Comparison of ENCODE assay signal across 11 cellular contexts in genomic region chr13:73168226-73168992, GRCh38.
DNase-seq lines count a peak whose midpoint lies in the region; ATAC-seq and TF ChIP-seq lines count a peak whose summit lies in the region.
"Had no signal": no experiment of that assay in that cellular context is flagged by ENCODE, and none has a peak within 500 bp of the region (broad histone marks: within the 10 kb centered on the region; RNA-seq: fewer than 3 reads in every experiment).

No MANE protein-coding gene starts in this region.

- TF ChIP-seq CTCF in HFFc6 (IDR thresholded peaks at IDR 0.05) (no peak), PC-3 (conservative IDR thresholded peaks at IDR 0.05; ENCODE audit: low read depth, low read length) (no peak), epithelial cell of esophagus (IDR thresholded peaks at IDR 0.05; ENCODE audit: insufficient read depth, low read depth, low read length, missing control alignments) (no peak), progenitor cell of endocrine pancreas (IDR thresholded peaks at IDR 0.05; ENCODE audit: unreplicated experiment) (no peak)

- peak overlapping the region; percentile 91 for H3K27ac Mint-ChIP-seq in HFFc6
- H3K27ac Mint-ChIP-seq in progenitor cell of endocrine pancreas: peak overlapping the region; percentile 73
- no peak overlapping the region for H3K27ac Mint-ChIP-seq in T-helper 17 cell
- H3K27ac Mint-ChIP-seq: activated CD4-positive, alpha-beta memory T cell treated with anti-CD3 and anti-CD28 coated beads for 36 hours; activated naive CD4-positive, alpha-beta T cell treated with anti-CD3 and anti-CD28 coated beads, Interleukin-2, amount 50 U/mL, for 24 hours; CD8-positive, alpha-beta T cell had no signal

- CTCF ChIA-PET in PC-3 (lab: Charles Lee): interaction anchor here (0.6 kb wide), 1 partner anchor 23 kb away, joined by 6 read pairs; no protein-coding TSS in a partner anchor

- H3K36me3 Mint-ChIP-seq in HFFc6 (ENCODE audit: low read depth) (no peaks in the 10 kb centered on the region), progenitor cell of endocrine pancreas (ENCODE audit: insufficient read depth) (no peaks in the 10 kb centered on the region), T-helper 17 cell (ENCODE audit: low read depth) (no peaks in the 10 kb centered on the region)
- H3K36me3 Mint-ChIP-seq: activated CD4-positive, alpha-beta memory T cell treated with anti-CD3 and anti-CD28 coated beads for 36 hours; activated naive CD4-positive, alpha-beta T cell treated with anti-CD3 and anti-CD28 coated beads, Interleukin-2, amount 50 U/mL, for 24 hours; CD8-positive, alpha-beta T cell had no signal

- H3K36me3 ChIP-seq in PC-3 (ENCODE audit: low read depth, low read length): no peaks in the 10 kb centered on the region

- no peaks in the 10 kb centered on the region for H3K9me3 Mint-ChIP-seq in HFFc6
- H3K9me3 Mint-ChIP-seq in progenitor cell of endocrine pancreas (ENCODE audit: low read depth): peaks cover 5% of the 10 kb centered on the region
- H3K9me3 Mint-ChIP-seq: activated CD4-positive, alpha-beta memory T cell treated with anti-CD3 and anti-CD28 coated beads for 36 hours; activated naive CD4-positive, alpha-beta T cell treated with anti-CD3 and anti-CD28 coated beads, Interleukin-2, amount 50 U/mL, for 24 hours; CD8-positive, alpha-beta T cell had no signal

- H3K27ac ChIP-seq in PC-3 (ENCODE audit: low read length): peak overlapping the region; percentile 100

- H2AFZ ChIP-seq in PC-3 (ENCODE audit: low read length): no peak overlapping the region

- H3K4me1 ChIP-seq in PC-3 (ENCODE audit: insufficient read depth, low read length): peaks cover 67% of the 10 kb centered on the region

- intact Hi-C loops in PC-3 (cut with micrococcal nuclease): no loop called here

- no TSS peak for BruUV-seq in PC-3 (replicated peaks; lab: Mats Ljungman, UMichigan)

- H3K9ac ChIP-seq in PC-3 (ENCODE audit: low read length): peak overlapping the region; percentile 21; the same call in 1 of the 2 replicates

- H4K20me1 ChIP-seq in PC-3 (ENCODE audit: low read length): no peaks in the 10 kb centered on the region

- peak; percentile 53 for DNase-seq in HFFc6
- DNase-seq in PC-3: peak; percentile 51
- DNase-seq in epithelial cell of esophagus (ENCODE audit: low read depth): peak; percentile 85
- no peak for DNase-seq in progenitor cell of endocrine pancreas (ENCODE audit: low spot score, unreplicated experiment)
- no peak for DNase-seq in NCI-H1694 treated with DMSO at 0.1 percent for 48 hours (lab: John Stamatoyannopoulos, UW)
- DNase-seq in T-helper 17 cell: no peak
- DNase-seq: activated CD4-positive, alpha-beta memory T cell treated with anti-CD3 and anti-CD28 coated beads for 36 hours; CD8-positive, alpha-beta T cell; NCI-H2171 had no signal

- peaks cover 68% of the 10 kb centered on the region for H3K4me1 Mint-ChIP-seq in HFFc6 (ENCODE audit: low read depth)
- peaks cover 40% of the 10 kb centered on the region for H3K4me1 Mint-ChIP-seq in progenitor cell of endocrine pancreas (ENCODE audit: low read depth)
- H3K4me1 Mint-ChIP-seq in T-helper 17 cell: no peaks in the 10 kb centered on the region

- H3K27me3 ChIP-seq in PC-3 (ENCODE audit: low read length): no peaks in the 10 kb centered on the region

- no peak overlapping the region for H3K4me3 ChIP-seq in PC-3 (ENCODE audit: low read length)
- H3K4me3 ChIP-seq in epithelial cell of esophagus (ENCODE audit: low read length): no peak overlapping the region

- H3F3A ChIP-seq in PC-3 (ENCODE audit: low read length, unreplicated experiment): peaks cover 5% of the 10 kb centered on the region

- H3K27me3 Mint-ChIP-seq in HFFc6 (ENCODE audit: insufficient read depth) (no peaks in the 10 kb centered on the region), progenitor cell of endocrine pancreas (no peaks in the 10 kb centered on the region), T-helper 17 cell (no peaks in the 10 kb centered on the region)
- H3K27me3 Mint-ChIP-seq: activated CD4-positive, alpha-beta memory T cell treated with anti-CD3 and anti-CD28 coated beads for 36 hours; activated naive CD4-positive, alpha-beta T cell treated with anti-CD3 and anti-CD28 coated beads, Interleukin-2, amount 50 U/mL, for 24 hours had no signal

- H3K9me3 ChIP-seq in PC-3 (ENCODE audit: low read length) (no peaks in the 10 kb centered on the region), T-helper 17 cell (ENCODE audit: control insufficient read depth, low read length, poor library complexity, severe bottlenecking) (no peaks in the 10 kb centered on the region)

- ATAC-seq in PC-3 (peak; percentile 8; the same call in 1 of the 2 replicates), HG02571 (IDR thresholded peaks at IDR 0.05; ENCODE audit: unreplicated experiment) (no peak), T-helper 17 cell (no peak)
- ATAC-seq: CD8-positive, alpha-beta T cell had no signal

- no peaks in the 10 kb centered on the region for H3K9me2 ChIP-seq in PC-3 (replicated peaks; ENCODE audit: low read length)

- H3K4me3 Mint-ChIP-seq in HFFc6: peak overlapping the region; percentile 58; the same call in 1 of the 2 replicates
- H3K4me3 Mint-ChIP-seq in progenitor cell of endocrine pancreas (ENCODE audit: low read depth): no peak overlapping the region
- no peak overlapping the region for H3K4me3 Mint-ChIP-seq in T-helper 17 cell
- H3K4me3 Mint-ChIP-seq: activated CD4-positive, alpha-beta memory T cell treated with anti-CD3 and anti-CD28 coated beads for 36 hours; activated naive CD4-positive, alpha-beta T cell treated with anti-CD3 and anti-CD28 coated beads, Interleukin-2, amount 50 U/mL, for 24 hours; CD8-positive, alpha-beta T cell had no signal

- H3K4me2 ChIP-seq in PC-3 (ENCODE audit: low read length): no peak overlapping the region

- POLR2A ChIA-PET in PC-3 (lab: Charles Lee; ENCODE audit: unreplicated experiment): interaction anchor here (0.6 kb wide), 3 partner anchors 78 to 189 kb away, joined by 3 to 17 read pairs (median 12); no protein-coding TSS in a partner anchor

- no peaks in the 10 kb centered on the region for H3K79me2 ChIP-seq in PC-3 (ENCODE audit: low read length)

Comparison
In these comparisons a context has a peak if more than half of its experiments do, and no peak if none do; other contexts are left out.
1. DNase-seq: peak in HFFc6 (single experiment), PC-3 (single experiment) and epithelial cell of esophagus (single experiment); none in progenitor cell of endocrine pancreas (single experiment), NCI-H1694 treated with DMSO at 0.1 percent for 48 hours (single experiment) and T-helper 17 cell (0 of 3).